28 cellular contexts compared by ENCODE assay signal in the genomic region with DNA sequence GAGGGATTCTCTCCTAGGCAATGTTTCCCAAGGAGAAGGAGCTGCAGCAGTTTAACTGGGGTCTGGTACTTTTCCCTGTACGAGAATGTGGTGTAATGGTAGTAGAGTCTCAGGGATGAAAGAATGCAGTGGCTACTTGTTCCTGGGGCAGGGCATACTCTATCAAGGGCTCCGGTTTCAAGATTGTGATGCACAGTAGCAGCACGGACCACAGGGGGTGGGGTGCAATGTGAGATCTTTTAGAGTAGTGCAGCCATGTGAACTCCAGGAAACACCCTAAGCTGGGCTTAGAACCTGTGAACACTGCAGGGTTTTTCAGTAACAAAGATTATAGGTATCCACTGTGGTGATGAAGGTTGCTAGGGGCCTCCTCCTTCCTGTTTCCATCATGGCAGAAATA.
"Had no signal": no experiment of that assay in that cellular context is flagged by ENCODE, and none has a peak within 500 bp of the region (broad histone marks: within the 10 kb centered on the region; RNA-seq: fewer than 3 reads in every experiment).

No MANE protein-coding gene starts in this region.

- H3K27ac ChIP-seq: adrenal gland, body of pancreas, epithelial cell of prostate, esophagus squamous epithelium, left ventricle myocardium inferior, ovary, sigmoid colon, transverse colon, VCaP had no signal

- H3K4me1 ChIP-seq: adrenal gland, body of pancreas, esophagus squamous epithelium, left ventricle myocardium inferior, sigmoid colon, transverse colon had no signal

- H3K9me3 Mint-ChIP-seq: activated T-helper 1 cell treated with anti-CD3 and anti-CD28 coated beads, Interleukin-12 subunit alpha, Interleukin-12 subunit beta, Interleukin-2, Interleukin-4 antibody, amounts not matched to agents 30 ng/mL and 10 ng/mL and 1 ng/mL, durations not matched to agents 14 hours and 24 hours and 36 hours had no signal

- H3K4me1 Mint-ChIP-seq: activated naive CD8-positive, alpha-beta T cell treated with anti-CD3 and anti-CD28 coated beads for 36 hours; naive B cell; stimulated activated memory B cell treated with anti-CD40 and anti-IgM and Interleukin-4, amounts not matched to agents 10 μg/mL and 1 μg/mL and 100 μg/mL, for 72 hours had no signal

- H3K4me3 ChIP-seq: adrenal gland, body of pancreas, esophagus squamous epithelium, left ventricle myocardium inferior, ovary, sigmoid colon, transverse colon had no signal

- H3K27me3 ChIP-seq: adrenal gland, body of pancreas, esophagus squamous epithelium, ovary, sigmoid colon, transverse colon had no signal

- H3K4me3 Mint-ChIP-seq: activated CD4-positive, alpha-beta memory T cell treated with anti-CD3 and anti-CD28 coated beads for 36 hours; activated naive CD4-positive, alpha-beta T cell treated with anti-CD3 and anti-CD28 coated beads for 36 hours; activated naive CD8-positive, alpha-beta T cell treated with anti-CD3 and anti-CD28 coated beads for 36 hours; activated T-helper 1 cell treated with anti-CD3 and anti-CD28 coated beads, Interleukin-12 subunit alpha, Interleukin-12 subunit beta, Interleukin-2, Interleukin-4 antibody, amounts not matched to agents 30 ng/mL and 10 ng/mL and 1 ng/mL, durations not matched to agents 14 hours and 24 hours and 36 hours; naive B cell; nephron progenitor cell; stimulated activated memory B cell treated with anti-CD40 and anti-IgM and Interleukin-4, amounts not matched to agents 10 μg/mL and 1 μg/mL and 100 μg/mL, for 72 hours had no signal

- H3K36me3 Mint-ChIP-seq: activated CD4-positive, alpha-beta memory T cell treated with anti-CD3 and anti-CD28 coated beads for 36 hours; activated naive CD8-positive, alpha-beta T cell treated with anti-CD3 and anti-CD28 coated beads for 36 hours; naive B cell; stimulated activated memory B cell treated with anti-CD40 and anti-IgM and Interleukin-4, amounts not matched to agents 10 μg/mL and 1 μg/mL and 100 μg/mL, for 72 hours had no signal

- H3K27me3 Mint-ChIP-seq: activated CD4-positive, alpha-beta memory T cell treated with anti-CD3 and anti-CD28 coated beads for 36 hours; activated naive CD8-positive, alpha-beta T cell treated with anti-CD3 and anti-CD28 coated beads for 36 hours; naive B cell; progenitor cell of endocrine pancreas; stimulated activated memory B cell treated with anti-CD40 and anti-IgM and Interleukin-4, amounts not matched to agents 10 μg/mL and 1 μg/mL and 100 μg/mL, for 72 hours had no signal

- DNase-seq: activated CD4-positive, alpha-beta memory T cell treated with anti-CD3 and anti-CD28 coated beads for 36 hours; activated CD4-positive, alpha-beta T cell treated with anti-CD3 and anti-CD28 coated beads for 48 hours; activated CD8-positive, alpha-beta memory T cell treated with anti-CD3 and anti-CD28 coated beads, Interleukin-2, amount 50 U/mL, for 4 hours; activated effector memory CD4-positive, alpha-beta T cell treated with anti-CD3 and anti-CD28 coated beads, Interleukin-2, amount 50 U/mL, for 16 hours; activated naive CD4-positive, alpha-beta T cell treated with anti-CD3 and anti-CD28 coated beads for 36 hours; activated naive CD8-positive, alpha-beta T cell treated with anti-CD3 and anti-CD28 coated beads for 36 hours; activated T-cell treated with anti-CD3 and anti-CD28 coated beads, Interleukin-2, amount 50 U/mL, for 1 hour; adrenal gland; aorta; body of pancreas; effector CD8-positive, alpha-beta T cell; esophagus squamous epithelium; foreskin melanocyte; left ventricle myocardium inferior; naive B cell; nephron progenitor cell; ovary; sigmoid colon; small intestine; stimulated activated CD4-positive, alpha-beta T cell treated with anti-CD3 and anti-CD28 coated beads, Interleukin-4, amount 100 ng/mL, for 4 hours; stimulated activated CD8-positive, alpha-beta memory T cell treated with anti-CD3 and anti-CD28 coated beads, Interleukin-4, amount 100 ng/mL, for 48 hours; transverse colon had no signal

- H3K36me3 ChIP-seq: adrenal gland, esophagus squamous epithelium, left ventricle myocardium inferior, ovary, sigmoid colon, transverse colon had no signal

- H3K27ac Mint-ChIP-seq: activated CD4-positive, alpha-beta memory T cell treated with anti-CD3 and anti-CD28 coated beads for 36 hours; activated naive CD4-positive, alpha-beta T cell treated with anti-CD3 and anti-CD28 coated beads for 36 hours; activated naive CD8-positive, alpha-beta T cell treated with anti-CD3 and anti-CD28 coated beads for 36 hours; activated T-helper 1 cell treated with anti-CD3 and anti-CD28 coated beads, Interleukin-12 subunit alpha, Interleukin-12 subunit beta, Interleukin-2, Interleukin-4 antibody, amounts not matched to agents 30 ng/mL and 10 ng/mL and 1 ng/mL, durations not matched to agents 14 hours and 24 hours and 36 hours; naive B cell; nephron progenitor cell; progenitor cell of endocrine pancreas; stimulated activated memory B cell treated with anti-CD40 and anti-IgM and Interleukin-4, amounts not matched to agents 10 μg/mL and 1 μg/mL and 100 μg/mL, for 72 hours had no signal

- ATAC-seq: activated CD4-positive, CD25-positive, alpha-beta regulatory T cell treated with anti-CD3 and anti-CD28 coated beads, Interleukin-2, amount 50 U/mL, for 24 hours; body of pancreas; stimulated activated memory B cell treated with anti-CD40 and anti-IgM and Interleukin-4, amounts not matched to agents 10 μg/mL and 1 μg/mL and 100 μg/mL, for 72 hours had no signal

- H3K9me3 ChIP-seq: adrenal gland, body of pancreas, esophagus squamous epithelium, ovary had no signal
